Comparison of ENCODE assay signal across 26 cellular contexts in genomic region chr9:134420281-134420835, GRCh38.
DNase-seq lines count a peak whose midpoint lies in the region; ATAC-seq lines count a peak whose summit lies in the region.
"Had no signal": no experiment of that assay in that cellular context is flagged by ENCODE, and none has a peak within 500 bp of the region (broad histone marks: within the 10 kb centered on the region; RNA-seq: fewer than 3 reads in every experiment).

No MANE protein-coding gene starts in this region.

- no peak overlapping the region for H3K4me3 ChIP-seq in muscle layer of colon (ENCODE audit: low read depth in 1 of 2, low read length in 2 of 2)

- H3K27me3 ChIP-seq in muscle layer of colon (ENCODE audit: control insufficient read depth in 1 of 2, insufficient read depth in 2 of 2, low read length in 2 of 2), result no peaks in the 10 kb centered on the region
- H3K27me3 ChIP-seq: brain microvascular endothelial cell had no signal

- no peak for ATAC-seq in HG03378 (IDR thresholded peaks at IDR 0.05; ENCODE audit: unreplicated experiment)
- ATAC-seq: activated CD8-positive, alpha-beta T cell treated with anti-CD3 and anti-CD28 coated beads, Interleukin-2, amount 10 ng/mL, durations not matched to agents 7 days and 5 days; left ventricle myocardium superior; naive thymus-derived CD4-positive, alpha-beta T cell; Right ventricle myocardium inferior; T-helper 17 cell had no signal

- H3K36me3 ChIP-seq in muscle layer of colon (ENCODE audit: insufficient read depth, low read length), result peaks cover 6% of the 10 kb centered on the region
- H3K36me3 ChIP-seq: brain microvascular endothelial cell had no signal

- H3K4me1 ChIP-seq in muscle layer of colon (ENCODE audit: insufficient read depth, low read length), result peaks cover 26% of the 10 kb centered on the region
- H3K4me1 ChIP-seq: Caco-2 had no signal

- DNase-seq in NCI-H1694 treated with DMSO at 0.1 percent for 48 hours (lab: John Stamatoyannopoulos, UW) (peak; percentile 48), NCI-H1694 (lab: John Stamatoyannopoulos, UW) (no peak), cerebellum (ENCODE audit: low spot score) (peak; percentile 59), NCI-H1092 treated with DMSO at 0.1 percent for 48 hours (lab: John Stamatoyannopoulos, UW) (no peak), DMS53 (lab: John Stamatoyannopoulos, UW) (no peak), CD1c-positive myeloid dendritic cell (ENCODE audit: extremely low spot score) (no peak)
- DNase-seq: activated CD8-positive, alpha-beta T cell treated with anti-CD3 and anti-CD28 coated beads, Interleukin-2, amount 10 ng/mL, durations not matched to agents 7 days and 5 days; activated naive CD4-positive, alpha-beta T cell treated with anti-CD3 and anti-CD28 coated beads, Interleukin-2, amount 50 U/mL, for 16 hours; brain microvascular endothelial cell; DND-41; effector CD4-positive, alpha-beta T cell; HCEC 1CT; IMR-90; left ventricle myocardium superior; MV-4-11; naive thymus-derived CD4-positive, alpha-beta T cell; NCI-H1436 treated with DMSO at 0.1 percent for 48 hours; NCI-H510A; occipital lobe; stimulated activated CD4-positive, alpha-beta T cell treated with anti-CD3 and anti-CD28 coated beads, Interleukin-15, amount 100 ng/mL, for 24 hours; T-helper 17 cell had no signal

- no peak overlapping the region for H3K9ac ChIP-seq in muscle layer of colon (ENCODE audit: low read length)

- H3K27ac ChIP-seq in muscle layer of colon (ENCODE audit: low read depth, low read length), result peak overlapping the region; percentile 23
- H3K27ac ChIP-seq: brain microvascular endothelial cell, C4-2B had no signal

- no peaks in the 10 kb centered on the region for H3K9me3 ChIP-seq in muscle layer of colon (ENCODE audit: low read length)
- H3K9me3 ChIP-seq: Caco-2 had no signal

Comparison
In these comparisons a context has a peak if more than half of its experiments do, and no peak if none do; other contexts are left out.
1. DNase-seq: peak in NCI-H1694 treated with DMSO at 0.1 percent for 48 hours (single experiment) and cerebellum (single experiment); none in NCI-H1694 (single experiment), NCI-H1092 treated with DMSO at 0.1 percent for 48 hours (single experiment), DMS53 (single experiment) and CD1c-positive myeloid dendritic cell (single experiment).